In genomic region chr6:101226677-101227135, GRCh38 we compare ENCODE assay signal across 8 cellular contexts.
DNase-seq lines count a peak whose midpoint lies in the region; ATAC-seq and TF ChIP-seq lines count a peak whose summit lies in the region.

No MANE protein-coding gene starts in this region.

- H3K27ac Mint-ChIP-seq in T-helper 17 cell = no peak overlapping the region

- no peaks in the 10 kb centered on the region for H3K27me3 Mint-ChIP-seq in T-helper 17 cell

- ATAC-seq in foreskin keratinocyte = peak; percentile 46
- no peak for ATAC-seq in T-helper 17 cell

- H3K4me3 Mint-ChIP-seq in T-helper 17 cell = no peak overlapping the region

- H3K4me1 ChIP-seq in foreskin keratinocyte = no peaks in the 10 kb centered on the region
- H3K4me1 ChIP-seq in stomach = no peaks in the 10 kb centered on the region

- no peaks in the 10 kb centered on the region for H3K36me3 ChIP-seq in stomach

- H3K4me1 Mint-ChIP-seq in T-helper 17 cell = no peaks in the 10 kb centered on the region

- no peaks in the 10 kb centered on the region for H3K36me3 Mint-ChIP-seq in T-helper 17 cell (ENCODE audit: low read depth)

- in situ Hi-C loops in ACHN (cut with HindIII; ENCODE audit: low pct_ligation_motif_present, low pct_unique_long_range_greater_than_20kb, low sequenced_read_pairs) (no loop called here), GM13977 (cut with MboI; ENCODE audit: low pct_unique_long_range_greater_than_20kb, low sequenced_read_pairs, unreplicated experiment) (no loop called here)

- TF ChIP-seq POLR2A in stomach (IDR thresholded peaks at IDR 0.05) = no peak

- H3K4me3 ChIP-seq in stomach = no peak overlapping the region

- no peaks in the 10 kb centered on the region for H3K9me3 ChIP-seq in T-helper 17 cell (ENCODE audit: control insufficient read depth, low read length, poor library complexity, severe bottlenecking)
- H3K9me3 ChIP-seq in stomach = peaks cover 0 to 47% (median 25%) of the 10 kb centered on the region in 4 donors

- intact Hi-C loops in stomach (cut with DNase I; ENCODE audit: low total_unique reads) = no loop called here

- TF ChIP-seq CTCF in GM13977 (IDR thresholded peaks at IDR 0.05; ENCODE audit: extremely low read depth, insufficient read depth, missing control alignments) (peak; percentile 67), foreskin keratinocyte (conservative IDR thresholded peaks at IDR 0.05) (peak; percentile 46), stomach (IDR thresholded peaks at IDR 0.05) (no peak)

- no peak overlapping the region for H3K27ac ChIP-seq in foreskin keratinocyte
- H3K27ac ChIP-seq in stomach = no peak overlapping the region

- no peak for TF ChIP-seq EP300 in stomach (IDR thresholded peaks at IDR 0.05)

- H3K27me3 ChIP-seq in foreskin keratinocyte (no peaks in the 10 kb centered on the region), stomach (no peaks in the 10 kb centered on the region)

- DNase-seq in ACHN (peak; percentile 44), GM13977 (ENCODE audit: low spot score) (peak; percentile 11), NCI-H69 (lab: John Stamatoyannopoulos, UW) (peak; percentile 54), foreskin keratinocyte (peak; percentile 9 to 11), T-helper 17 cell (no peak), stomach (no peak), globus pallidus (ENCODE audit: low spot score) (no peak), germinal center (ENCODE audit: low spot score) (no peak)

- 52 to 68% (median 54%) methylated on average over 12 of the region's 12 CpGs for whole genome bisulfite sequencing in stomach, 5 donors

Comparison
In these comparisons a context has a peak if more than half of its experiments do, and no peak if none do; other contexts are left out.
1. DNase-seq: peak in ACHN (single experiment), GM13977 (single experiment), NCI-H69 (single experiment) and foreskin keratinocyte (2 of 2); none in T-helper 17 cell (0 of 3), stomach (single experiment), globus pallidus (single experiment) and germinal center (single experiment).
2. CTCF ChIP-seq: peak in GM13977 (single experiment) and foreskin keratinocyte (single experiment); none in stomach (0 of 7).